Comparison of ENCODE assay signal across 8 cellular contexts in genomic region chr12:92927436-92928116, GRCh38. TPM values are rescaled to one million over a fixed set of nuclear protein-coding genes. Genes with fewer than 3 reads are reported as not detected.
DNase-seq lines count a peak whose midpoint lies in the region; ATAC-seq and TF ChIP-seq lines count a peak whose summit lies in the region.

No MANE protein-coding gene starts in this region.

- H3K14ac ChIP-seq in trophoblast cell (ENCODE audit: low read length), result no peak overlapping the region

- no peak overlapping the region for H2BK12ac ChIP-seq in trophoblast cell (ENCODE audit: low read length)

- H3K79me2 ChIP-seq in SU-DHL-6 (ENCODE audit: insufficient read depth, low read length) (peaks cover 54% of the 10 kb centered on the region), fibroblast of lung (ENCODE audit: control insufficient read depth, insufficient read depth, low read length) (peaks cover 50% of the 10 kb centered on the region), trophoblast cell (ENCODE audit: control insufficient read depth, insufficient read depth, low read length, poor library complexity) (peaks cover 9% of the 10 kb centered on the region)

- H3K36me3 ChIP-seq in SU-DHL-6 (ENCODE audit: low read length), result no peaks in the 10 kb centered on the region
- no peaks in the 10 kb centered on the region for H3K36me3 ChIP-seq in fibroblast of lung (ENCODE audit: control insufficient read depth, insufficient read depth, low read length)
- no peaks in the 10 kb centered on the region for H3K36me3 ChIP-seq in trophoblast cell (ENCODE audit: control insufficient read depth in 1 of 2, insufficient read depth in 2 of 2, low read length in 2 of 2)

- peaks cover 12% of the 10 kb centered on the region for H3K79me1 ChIP-seq in trophoblast cell (ENCODE audit: low read length)

- H3K9me3 Mint-ChIP-seq in HFFc6, result no peaks in the 10 kb centered on the region

- H2AK5ac ChIP-seq in trophoblast cell (ENCODE audit: low read length), result no peak overlapping the region

- H3K9me3 ChIP-seq in SU-DHL-6 (ENCODE audit: insufficient read depth, low read length) (no peaks in the 10 kb centered on the region), fibroblast of lung (ENCODE audit: control insufficient read depth, insufficient read depth, low read depth, low read length) (no peaks in the 10 kb centered on the region), trophoblast cell (ENCODE audit: insufficient read depth, low read depth, low read length) (no peaks in the 10 kb centered on the region)

- no peak overlapping the region for H3K4ac ChIP-seq in trophoblast cell (ENCODE audit: low read depth, low read length)

- H2BK5ac ChIP-seq in trophoblast cell (ENCODE audit: low read depth, low read length, poor library complexity), result no peak overlapping the region

- no CpG with 5 or more reads among the region's 7 CpGs for WGBS in trophoblast cell (ENCODE audit: extremely low coverage, insufficient coverage, insufficient read length)

- H3K18ac ChIP-seq in trophoblast cell (ENCODE audit: low read length), result no peak overlapping the region

- no peak overlapping the region for H3K23ac ChIP-seq in trophoblast cell (ENCODE audit: low read length)

- H4K8ac ChIP-seq in trophoblast cell (ENCODE audit: low read depth, low read length), result no peak overlapping the region

- H4K12ac ChIP-seq in trophoblast cell (ENCODE audit: low read depth, low read length), result no peak overlapping the region

- TF ChIP-seq CTCF in HFFc6 (IDR thresholded peaks at IDR 0.05) (no peak), SU-DHL-6 (IDR thresholded peaks at IDR 0.05; ENCODE audit: insufficient read depth, low read length, poor library complexity, severe bottlenecking) (no peak), fibroblast of lung (conservative IDR thresholded peaks at IDR 0.05 in 1 of 2, IDR thresholded peaks at IDR 0.05 in 1 of 2; ENCODE audit: low read depth in 1 of 2, low read length in 2 of 2) (no peak)

- no peak for ATAC-seq in HG02588 (IDR thresholded peaks at IDR 0.05; ENCODE audit: unreplicated experiment)
- no peak for ATAC-seq in GM21528 (IDR thresholded peaks at IDR 0.05; ENCODE audit: low FRiP score, unreplicated experiment)

- no peaks in the 10 kb centered on the region for H3K4me1 ChIP-seq in fibroblast of lung (ENCODE audit: control insufficient read depth, extremely low read depth, insufficient read depth, low read length)
- H3K4me1 ChIP-seq in trophoblast cell (ENCODE audit: control insufficient read depth in 1 of 2, insufficient read depth in 2 of 2, low read length in 2 of 2), result peaks cover 6 to 8% of the 10 kb centered on the region in 2 experiments

- H3F3A ChIP-seq in SU-DHL-6 (ENCODE audit: insufficient read depth), result peaks cover 18% of the 10 kb centered on the region; the same call in 1 of the 2 replicates

- peak overlapping the region; percentile 91 for H3K27ac Mint-ChIP-seq in HFFc6

- H3K4me1 Mint-ChIP-seq in HFFc6 (ENCODE audit: low read depth), result peaks cover 48% of the 10 kb centered on the region

- no peak overlapping the region for H2BK120ac ChIP-seq in trophoblast cell (ENCODE audit: insufficient read depth, low read length, poor library complexity)

- H3K4me3 Mint-ChIP-seq in HFFc6, result peak overlapping the region; percentile 96

- peaks cover 5% of the 10 kb centered on the region for H3K27me3 Mint-ChIP-seq in HFFc6 (ENCODE audit: insufficient read depth)

- no peak overlapping the region for H3K27ac ChIP-seq in SU-DHL-6 (ENCODE audit: low read depth, low read length)
- H3K27ac ChIP-seq in fibroblast of lung (ENCODE audit: insufficient read depth, low read length), result peak overlapping the region; percentile 87
- H3K27ac ChIP-seq in trophoblast cell (ENCODE audit: low read depth, low read length), result no peak overlapping the region

- no peak overlapping the region for H4K91ac ChIP-seq in trophoblast cell (ENCODE audit: low read depth, low read length)

- H3K9ac ChIP-seq in SU-DHL-6 (ENCODE audit: low read length) (peak overlapping the region; percentile 91), fibroblast of lung (ENCODE audit: insufficient read depth, low read length) (peak overlapping the region; percentile 95), trophoblast cell (ENCODE audit: low read length) (no peak overlapping the region)

- H3K27me3 ChIP-seq in SU-DHL-6 (ENCODE audit: low read length), result no peaks in the 10 kb centered on the region
- no peaks in the 10 kb centered on the region for H3K27me3 ChIP-seq in fibroblast of lung (ENCODE audit: control insufficient read depth, insufficient read depth, low read length)
- no peaks in the 10 kb centered on the region for H3K27me3 ChIP-seq in trophoblast cell (ENCODE audit: insufficient read depth, low read length)

- H3K4me2 ChIP-seq in SU-DHL-6 (ENCODE audit: low read depth, low read length, poor library complexity, severe bottlenecking) (peak overlapping the region; percentile 88), fibroblast of lung (ENCODE audit: extremely low read depth, insufficient read depth, low read length) (peak overlapping the region; percentile 81), trophoblast cell (ENCODE audit: low read length) (peak overlapping the region; percentile 60)

- H4K20me1 ChIP-seq in SU-DHL-6 (ENCODE audit: low read depth, low read length) (peaks cover 3% of the 10 kb centered on the region; the same call in 1 of the 2 replicates), fibroblast of lung (ENCODE audit: control insufficient read depth, extremely low read depth, insufficient read depth, low read length) (no peaks in the 10 kb centered on the region)

- H2AFZ ChIP-seq in SU-DHL-6 (ENCODE audit: low read depth, low read length, severe bottlenecking) (no peak overlapping the region), fibroblast of lung (ENCODE audit: low read length) (no peak overlapping the region), trophoblast cell (ENCODE audit: insufficient read depth, low read length, poor library complexity) (no peak overlapping the region)

- H3K36me3 Mint-ChIP-seq in HFFc6 (ENCODE audit: low read depth), result peaks cover 6% of the 10 kb centered on the region; the same call in 1 of the 2 replicates

- DNase-seq in EH (ENCODE audit: low read depth) (peak; percentile 81), HFFc6 (peak; percentile 58), fibroblast of lung (ENCODE audit: low read depth in 2 of 2) (peak; percentile 69 to 82), trophoblast cell (peak in 1 of 2 donors; percentile 63), activated gamma-delta T cell (lab: John Stamatoyannopoulos, UW) (no peak)

- H3K4me3 ChIP-seq in SU-DHL-6 (ENCODE audit: insufficient read depth, low read length, poor library complexity, severe bottlenecking) (peak overlapping the region; percentile 83), fibroblast of lung (replicated peaks in 1 of 4; ENCODE audit: control extremely low read depth in 1 of 4, insufficient read depth in 1 of 4, low read depth in 3 of 4, low read length in 4 of 4) (peak overlapping the region; percentile 68 to 86 (median 76)), trophoblast cell (ENCODE audit: low read depth, low read length) (no peak overlapping the region)

- no peaks in the 10 kb centered on the region for H3K9me2 ChIP-seq in SU-DHL-6 (replicated peaks; ENCODE audit: insufficient read depth, low read length)

RNA-seq across cellular contexts. Expression of gene EEA1, which starts 1.5 kb away (rescaled TPM):
- total RNA-seq in HFFc6 (2021; fragmentation: NEBNext Ultra II Directional; extraction: Animal tissue kit (Norgen Biotek cat#: 25700)), result 10 to 100 TPM; 40.7 to 45.2 (median 44.1) TPM
- total RNA-seq in fibroblast of lung, result 38.0 and 46.4 TPM in 2 replicates
- polyA plus RNA-seq in fibroblast of lung, result 21.4 and 25.6 TPM in 2 replicates
- 17.5 and 25.3 TPM in 2 replicates for polyA plus RNA-seq in fibroblast of lung (2012)
- 5.5 and 12.6 TPM in 2 replicates for polyA minus RNA-seq in fibroblast of lung (ENCODE audit: low replicate concordance)
- polyA plus RNA-seq in trophoblast cell (2013), result 24.8 and 27.6 TPM in 2 replicates
